Comparison of ENCODE assay signal across 16 cellular contexts in genomic region chrX:11429543-11430085, GRCh38.
"Had no signal": no experiment of that assay in that cellular context is flagged by ENCODE, and none has a peak within 500 bp of the region (broad histone marks: within the 10 kb centered on the region; RNA-seq: fewer than 3 reads in every experiment).

No MANE protein-coding gene starts in this region.

- H3K9me3 ChIP-seq: esophagus squamous epithelium, psoas muscle, right lobe of liver had no signal

- DNase-seq: activated CD4-positive, alpha-beta T cell treated with anti-CD3 and anti-CD28 coated beads for 48 hours; activated naive CD4-positive, alpha-beta T cell; aorta; esophagus squamous epithelium; foreskin fibroblast; immature natural killer cell; left cardiac atrium; psoas muscle; right lobe of liver; stimulated activated CD4-positive, alpha-beta T cell treated with anti-CD3 and anti-CD28 coated beads, Interleukin-2, amount 100 ng/mL, for 24 hours; stimulated activated naive CD4-positive, alpha-beta T cell; substantia nigra; T1000; trophoblast cell had no signal

- H3K27me3 ChIP-seq: esophagus squamous epithelium, right lobe of liver had no signal

- H3K27ac ChIP-seq: psoas muscle, right lobe of liver had no signal

- H3K4me1 ChIP-seq: psoas muscle, right lobe of liver had no signal

- H3K36me3 ChIP-seq: esophagus squamous epithelium, right lobe of liver had no signal

- H3K4me3 ChIP-seq: esophagus squamous epithelium, lung, psoas muscle, right lobe of liver had no signal

- FAIRE-seq: endometrium had no signal

- ATAC-seq: left cardiac atrium, psoas muscle, right lobe of liver had no signal
